ENCODE assay signal across 1 cellular context in the genomic region with DNA sequence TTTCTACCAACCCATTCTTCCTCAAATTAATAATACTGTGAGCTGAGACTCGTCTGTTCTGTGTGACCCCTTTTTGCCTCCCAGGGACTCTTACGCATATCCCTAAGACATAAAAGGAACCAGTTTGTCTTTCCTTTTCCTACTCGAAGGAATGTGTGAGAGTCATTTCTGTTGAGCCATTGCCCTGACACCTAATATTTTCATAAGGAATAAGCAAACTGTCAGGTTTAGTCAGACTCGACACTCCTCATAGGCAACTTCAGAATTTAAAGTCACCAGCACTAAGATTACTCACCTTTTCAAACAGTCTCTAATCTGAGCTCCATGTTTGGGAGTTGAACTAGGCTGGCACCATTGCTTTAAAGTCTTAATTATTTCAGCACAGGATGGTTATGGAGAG.
TF ChIP-seq lines count a peak whose summit lies in the region.

No MANE protein-coding gene starts in this region.

TF ChIP-seq in endothelial cell of umbilical vein, 7 proteins besides CTCF, POLR2A, EP300 and RAD21:
- TF ChIP-seq POLR2AphosphoS5 (IDR thresholded peaks at IDR 0.05; ENCODE audit: insufficient read depth, low read depth, low read length): no peak
- TF ChIP-seq GATA2 (IDR thresholded peaks at IDR 0.05; ENCODE audit: insufficient read depth, insufficient read length, low read depth, low read length): no peak
- TF ChIP-seq JUN (IDR thresholded peaks at IDR 0.05; ENCODE audit: borderline replicate concordance, insufficient read depth, insufficient read length, low read depth): no peak
- no peak for TF ChIP-seq EZH2 (IDR thresholded peaks at IDR 0.05; ENCODE audit: borderline replicate concordance, low read depth, low read length, severe bottlenecking)
- TF ChIP-seq, protein P1, sequence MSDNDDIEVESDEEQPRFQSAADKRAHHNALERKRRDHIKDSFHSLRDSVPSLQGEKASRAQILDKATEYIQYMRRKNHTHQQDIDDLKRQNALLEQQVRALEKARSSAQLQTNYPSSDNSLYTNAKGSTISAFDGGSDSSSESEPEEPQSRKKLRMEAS (IDR thresholded peaks at IDR 0.05; ENCODE audit: insufficient read depth, insufficient read length): no peak
- no peak for TF ChIP-seq FOS (IDR thresholded peaks at IDR 0.05; ENCODE audit: borderline replicate concordance, insufficient read depth, low read length)
- no peak for TF ChIP-seq MYC (IDR thresholded peaks at IDR 0.05; ENCODE audit: low read depth, low read length)
